ENCODE assay signal across 25 cellular contexts in the genomic region with DNA sequence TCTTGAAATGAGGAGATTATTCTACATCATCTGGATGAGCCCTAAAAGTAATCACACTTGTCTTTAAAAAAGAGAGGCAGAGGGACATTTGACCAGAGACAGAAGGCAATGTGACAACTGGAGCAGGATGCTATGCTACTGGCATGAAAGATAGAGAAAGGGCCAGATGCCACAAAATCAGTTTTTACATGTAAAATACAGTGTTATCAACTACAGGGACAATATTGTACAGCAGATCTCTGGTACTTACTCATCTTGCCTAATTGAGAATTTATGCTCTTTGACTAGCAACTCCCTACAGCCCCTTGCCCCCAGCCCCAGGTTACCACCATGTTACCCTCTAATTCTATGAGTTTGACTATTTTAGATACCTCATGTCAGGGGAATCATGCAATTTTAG.
DNase-seq lines count a peak whose midpoint lies in the region; ATAC-seq, FAIRE-seq and TF ChIP-seq lines count a peak whose summit lies in the region.
"Had no signal": no experiment of that assay in that cellular context is flagged by ENCODE, and none has a peak within 500 bp of the region (broad histone marks: within the 10 kb centered on the region; RNA-seq: fewer than 3 reads in every experiment).

No MANE protein-coding gene starts in this region.

- H3K27ac ChIP-seq in SK-N-SH (ENCODE audit: low read depth in 2 of 2, low read length in 1 of 2) = peak overlapping the region; percentile 24 to 100; a peak in 3 of 4 replicates
- H3K27ac ChIP-seq: 22Rv1, A549, BLaER1 had no signal

- H3K27me3 Mint-ChIP-seq in activated naive CD8-positive, alpha-beta T cell treated with anti-CD3 and anti-CD28 coated beads, Interleukin-2, amount 50 U/mL, for 24 hours = no peaks in the 10 kb centered on the region
- H3K27me3 Mint-ChIP-seq: B cell; CD4-positive, alpha-beta memory T cell; CD4-positive, CD25-positive, alpha-beta regulatory T cell; CD8-positive, alpha-beta memory T cell had no signal

- H3K27ac Mint-ChIP-seq in activated naive CD8-positive, alpha-beta T cell treated with anti-CD3 and anti-CD28 coated beads, Interleukin-2, amount 50 U/mL, for 24 hours = no peak overlapping the region
- H3K27ac Mint-ChIP-seq: B cell; CD14-positive monocyte; CD4-positive, CD25-positive, alpha-beta regulatory T cell; CD8-positive, alpha-beta memory T cell had no signal

- H3F3A ChIP-seq in SK-N-SH (replicated peaks; ENCODE audit: insufficient read depth) = no peaks in the 10 kb centered on the region

- peak; percentile 25; the same call in 1 of the 2 replicates for TF ChIP-seq RAD21 in SK-N-SH (IDR thresholded peaks at IDR 0.05; ENCODE audit: low read length)

- FAIRE-seq in H54 (lab: Jason Lieb, UNC) = peak; percentile 36
- FAIRE-seq: A549, D721Med, G401.6, GM12891, GM19239 had no signal

- TF ChIP-seq EP300 in SK-N-SH (IDR thresholded peaks at IDR 0.05; ENCODE audit: borderline replicate concordance in 1 of 2, low read depth in 1 of 2, low read length in 1 of 2) = peak in 1 of 2 experiments; percentile 94; a peak in 2 of 4 replicates

- H3K4me1 Mint-ChIP-seq in activated naive CD8-positive, alpha-beta T cell treated with anti-CD3 and anti-CD28 coated beads, Interleukin-2, amount 50 U/mL, for 24 hours = no peaks in the 10 kb centered on the region
- H3K4me1 Mint-ChIP-seq: B cell; CD4-positive, alpha-beta memory T cell; CD4-positive, CD25-positive, alpha-beta regulatory T cell; CD8-positive, alpha-beta memory T cell had no signal

- H3K4me3 Mint-ChIP-seq in activated naive CD8-positive, alpha-beta T cell treated with anti-CD3 and anti-CD28 coated beads, Interleukin-2, amount 50 U/mL, for 24 hours = no peak overlapping the region
- H3K4me3 Mint-ChIP-seq: B cell; CD14-positive monocyte; CD4-positive, alpha-beta memory T cell; CD4-positive, CD25-positive, alpha-beta regulatory T cell; CD8-positive, alpha-beta memory T cell had no signal

- H3K9me3 ChIP-seq in SK-N-SH = no peaks in the 10 kb centered on the region
- H3K9me3 ChIP-seq: A549, BLaER1, Caco-2 had no signal

- DNase-seq in SK-N-SH = peak; percentile 25
- DNase-seq in H54 (ENCODE audit: insufficient read length, low spot score) = no peak
- DNase-seq in SK-N-DZ (ENCODE audit: low spot score) = peak; percentile 38
- no peak for DNase-seq in mesenteric fat pad (ENCODE audit: low spot score)
- DNase-seq in activated naive CD8-positive, alpha-beta T cell treated with anti-CD3 and anti-CD28 coated beads, Interleukin-2, amount 50 U/mL, for 24 hours = no peak
- no peak for DNase-seq in NCI-H2029 treated with DMSO at 0.1 percent for 48 hours (lab: John Stamatoyannopoulos, UW)
- DNase-seq: AML-193; C1 segment of cervical spinal cord; Caco-2; Calu3; CD4-positive, alpha-beta memory T cell; CD4-positive, CD25-positive, alpha-beta regulatory T cell; CD8-positive, alpha-beta memory T cell; DMS79 treated with DMSO at 0.1 percent for 48 hours; GF-D8 had no signal

- H3K36me3 Mint-ChIP-seq in activated naive CD8-positive, alpha-beta T cell treated with anti-CD3 and anti-CD28 coated beads, Interleukin-2, amount 50 U/mL, for 24 hours (ENCODE audit: low read depth) = no peaks in the 10 kb centered on the region
- H3K36me3 Mint-ChIP-seq: CD14-positive monocyte; CD4-positive, alpha-beta memory T cell; CD4-positive, CD25-positive, alpha-beta regulatory T cell; CD8-positive, alpha-beta memory T cell had no signal

- TF ChIP-seq CTCF in SK-N-SH (IDR thresholded peaks at IDR 0.05) = no peak

- H3K4me3 ChIP-seq in SK-N-SH (ENCODE audit: low read depth in 2 of 2, low read length in 1 of 2) = no peak overlapping the region
- H3K4me3 ChIP-seq: A549, BLaER1 had no signal

- POLR2A ChIA-PET in SK-N-SH (lab: Yijun Ruan, JAX) = no interaction called here

- no peak overlapping the region for H3K9ac ChIP-seq in SK-N-SH
- H3K9ac ChIP-seq: BLaER1 had no signal

- CTCF ChIA-PET in SK-N-SH (lab: Yijun Ruan, JAX) = no interaction called here

- no peaks in the 10 kb centered on the region for H3K79me2 ChIP-seq in SK-N-SH (ENCODE audit: insufficient read depth)

- no peak; the same call in 2 of the 3 replicates for ATAC-seq in SK-N-SH treated with all-trans-retinoic acid at 6 μM for 48 hours
- no peak for ATAC-seq in activated naive CD8-positive, alpha-beta T cell treated with anti-CD3 and anti-CD28 coated beads, Interleukin-2, amount 50 U/mL, for 24 hours
- ATAC-seq: A549 had no signal

- H4K20me1 ChIP-seq in SK-N-SH (ENCODE audit: insufficient read depth) = no peaks in the 10 kb centered on the region
- H4K20me1 ChIP-seq: BLaER1 had no signal

- no peaks in the 10 kb centered on the region for H3K9me3 Mint-ChIP-seq in activated naive CD8-positive, alpha-beta T cell treated with anti-CD3 and anti-CD28 coated beads, Interleukin-2, amount 50 U/mL, for 24 hours
- H3K9me3 Mint-ChIP-seq: CD14-positive monocyte; CD4-positive, alpha-beta memory T cell; CD4-positive, CD25-positive, alpha-beta regulatory T cell; CD8-positive, alpha-beta memory T cell had no signal

- TF ChIP-seq POLR2A in H54 (IDR thresholded peaks at IDR 0.05; ENCODE audit: low read depth, low read length) = no peak

- H3K4me1 ChIP-seq in SK-N-SH (ENCODE audit: control insufficient read depth in 1 of 2, insufficient read depth in 2 of 2, low read depth in 1 of 2, low read length in 1 of 2) = peaks cover 0 to 11% of the 10 kb centered on the region in 2 experiments; a peak in 2 of 4 replicates
- H3K4me1 ChIP-seq: A549, BLaER1, Caco-2 had no signal

- no peak overlapping the region for H2AFZ ChIP-seq in SK-N-SH (ENCODE audit: low read depth)

- no peaks in the 10 kb centered on the region for H3K36me3 ChIP-seq in SK-N-SH (replicated peaks in 1 of 2; ENCODE audit: control insufficient read depth in 1 of 2, insufficient read depth in 2 of 2, low read length in 1 of 2)
- H3K36me3 ChIP-seq: BLaER1 had no signal

- H3K4me2 ChIP-seq in SK-N-SH = no peak overlapping the region
- H3K4me2 ChIP-seq: A549, BLaER1 had no signal

- H3K9me2 ChIP-seq in SK-N-SH = no peaks in the 10 kb centered on the region

- no peaks in the 10 kb centered on the region for H3K27me3 ChIP-seq in SK-N-SH (ENCODE audit: insufficient read depth)
- H3K27me3 ChIP-seq: BLaER1 had no signal

TF ChIP-seq in SK-N-SH, 30 proteins besides CTCF, POLR2A, EP300 and RAD21 (continues in another document):
- TF ChIP-seq SMC3 (IDR thresholded peaks at IDR 0.05; ENCODE audit: low read depth, low read length) (no peak; the same call in 1 of the 2 replicates), TAF1 (IDR thresholded peaks at IDR 0.05; ENCODE audit: borderline replicate concordance, low read depth, low read length) (no peak), GABPA (IDR thresholded peaks at IDR 0.05; ENCODE audit: low read depth) (no peak), POLR2AphosphoS5 (IDR thresholded peaks at IDR 0.05; ENCODE audit: low read depth, low read length) (no peak), RCOR1 (IDR thresholded peaks at IDR 0.05; ENCODE audit: low read length) (peak; percentile 52), FOXJ3 (CRISPR knock-in tag; IDR thresholded peaks at IDR 0.05) (0 out of 2 replicates have a peak, but pooled peaks have one; percentile 16)
- TF ChIP-seq, protein P1, sequence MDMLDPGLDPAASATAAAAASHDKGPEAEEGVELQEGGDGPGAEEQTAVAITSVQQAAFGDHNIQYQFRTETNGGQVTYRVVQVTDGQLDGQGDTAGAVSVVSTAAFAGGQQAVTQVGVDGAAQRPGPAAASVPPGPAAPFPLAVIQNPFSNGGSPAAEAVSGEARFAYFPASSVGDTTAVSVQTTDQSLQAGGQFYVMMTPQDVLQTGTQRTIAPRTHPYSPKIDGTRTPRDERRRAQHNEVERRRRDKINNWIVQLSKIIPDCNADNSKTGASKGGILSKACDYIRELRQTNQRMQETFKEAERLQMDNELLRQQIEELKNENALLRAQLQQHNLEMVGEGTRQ (IDR thresholded peaks at IDR 0.05; ENCODE audit: borderline replicate concordance, low read depth, low read length) = no peak

TF ChIP-seq in SK-N-SH treated with all-trans-retinoic acid at 6 μM for 48 hours, 23 proteins besides CTCF, POLR2A, EP300 and RAD21 (continues in another document):
- no peak for TF ChIP-seq ZFP3 (CRISPR knock-in tag; IDR thresholded peaks at IDR 0.05)
- TF ChIP-seq ZFP30 (CRISPR knock-in tag; IDR thresholded peaks at IDR 0.05) = no peak
- no peak for TF ChIP-seq ESRRG (CRISPR knock-in tag; IDR thresholded peaks at IDR 0.05)
- TF ChIP-seq RARB (CRISPR knock-in tag; IDR thresholded peaks at IDR 0.05) = no peak
- TF ChIP-seq, protein P2, sequence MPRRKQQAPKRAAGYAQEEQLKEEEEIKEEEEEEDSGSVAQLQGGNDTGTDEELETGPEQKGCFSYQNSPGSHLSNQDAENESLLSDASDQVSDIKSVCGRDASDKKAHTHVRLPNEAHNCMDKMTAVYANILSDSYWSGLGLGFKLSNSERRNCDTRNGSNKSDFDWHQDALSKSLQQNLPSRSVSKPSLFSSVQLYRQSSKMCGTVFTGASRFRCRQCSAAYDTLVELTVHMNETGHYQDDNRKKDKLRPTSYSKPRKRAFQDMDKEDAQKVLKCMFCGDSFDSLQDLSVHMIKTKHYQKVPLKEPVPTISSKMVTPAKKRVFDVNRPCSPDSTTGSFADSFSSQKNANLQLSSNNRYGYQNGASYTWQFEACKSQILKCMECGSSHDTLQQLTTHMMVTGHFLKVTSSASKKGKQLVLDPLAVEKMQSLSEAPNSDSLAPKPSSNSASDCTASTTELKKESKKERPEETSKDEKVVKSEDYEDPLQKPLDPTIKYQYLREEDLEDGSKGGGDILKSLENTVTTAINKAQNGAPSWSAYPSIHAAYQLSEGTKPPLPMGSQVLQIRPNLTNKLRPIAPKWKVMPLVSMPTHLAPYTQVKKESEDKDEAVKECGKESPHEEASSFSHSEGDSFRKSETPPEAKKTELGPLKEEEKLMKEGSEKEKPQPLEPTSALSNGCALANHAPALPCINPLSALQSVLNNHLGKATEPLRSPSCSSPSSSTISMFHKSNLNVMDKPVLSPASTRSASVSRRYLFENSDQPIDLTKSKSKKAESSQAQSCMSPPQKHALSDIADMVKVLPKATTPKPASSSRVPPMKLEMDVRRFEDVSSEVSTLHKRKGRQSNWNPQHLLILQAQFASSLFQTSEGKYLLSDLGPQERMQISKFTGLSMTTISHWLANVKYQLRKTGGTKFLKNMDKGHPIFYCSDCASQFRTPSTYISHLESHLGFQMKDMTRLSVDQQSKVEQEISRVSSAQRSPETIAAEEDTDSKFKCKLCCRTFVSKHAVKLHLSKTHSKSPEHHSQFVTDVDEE (CRISPR knock-in tag; IDR thresholded peaks at IDR 0.05) = no peak
- no peak for TF ChIP-seq CSDC2 (CRISPR knock-in tag; IDR thresholded peaks at IDR 0.05)
- TF ChIP-seq OSR1 (CRISPR knock-in tag; IDR thresholded peaks at IDR 0.05) = no peak

Comparison
In these comparisons a context has a peak if more than half of its experiments do, and no peak if none do; other contexts are left out.
1. DNase-seq: peak in SK-N-SH (single experiment) and SK-N-DZ (single experiment); none in H54 (single experiment), mesenteric fat pad (single experiment), activated naive CD8-positive, alpha-beta T cell treated with anti-CD3 and anti-CD28 coated beads, Interleukin-2, amount 50 U/mL, for 24 hours (single experiment) and NCI-H2029 treated with DMSO at 0.1 percent for 48 hours (single experiment).